8 cellular contexts compared by ENCODE assay signal in genomic region chr10:73414230-73414981, GRCh38.
DNase-seq lines count a peak whose midpoint lies in the region; ATAC-seq and TF ChIP-seq lines count a peak whose summit lies in the region.

No MANE protein-coding gene starts in this region.

- peak; percentile 14 for TF ChIP-seq CTCF in 22Rv1 (IDR thresholded peaks at IDR 0.05)

- peak overlapping the region; percentile 99 for H3K4me3 ChIP-seq in iPS-18c (ENCODE audit: insufficient read depth, low read depth, low read length)

- peaks cover 8% of the 10 kb centered on the region for H3K36me3 Mint-ChIP-seq in activated naive CD8-positive, alpha-beta T cell
- H3K36me3 Mint-ChIP-seq in stimulated activated naive B cell treated with anti-CD40 and anti-IgM and Interleukin-4, amounts not matched to agents 10 μg/mL and 1 μg/mL and 100 μg/mL, for 72 hours, result peaks cover 11 to 34% of the 10 kb centered on the region in 2 donors

- peak overlapping the region; percentile 90 for H3K4me3 Mint-ChIP-seq in activated naive CD8-positive, alpha-beta T cell
- H3K4me3 Mint-ChIP-seq in stimulated activated naive B cell treated with anti-CD40 and anti-IgM and Interleukin-4, amounts not matched to agents 10 μg/mL and 1 μg/mL and 100 μg/mL, for 72 hours, result peak overlapping the region; percentile 97 to 98

- peak; percentile 38 for ATAC-seq in GM19328 (IDR thresholded peaks at IDR 0.05; ENCODE audit: unreplicated experiment)
- ATAC-seq in HG03520 (IDR thresholded peaks at IDR 0.05; ENCODE audit: unreplicated experiment), result peak; percentile 25
- ATAC-seq in stimulated activated naive B cell treated with anti-CD40 and anti-IgM and Interleukin-4, amounts not matched to agents 10 μg/mL and 1 μg/mL and 100 μg/mL, for 72 hours (replicated peaks), result peak in 1 of 2 donors; percentile 42

- H3K27ac Mint-ChIP-seq in activated naive CD8-positive, alpha-beta T cell, result peak overlapping the region; percentile 81
- H3K27ac Mint-ChIP-seq in stimulated activated naive B cell treated with anti-CD40 and anti-IgM and Interleukin-4, amounts not matched to agents 10 μg/mL and 1 μg/mL and 100 μg/mL, for 72 hours, result peak overlapping the region; percentile 99

- H3K27ac ChIP-seq in 22Rv1, result peak overlapping the region; percentile 89

- no peak for DNase-seq in stimulated activated naive B cell treated with anti-CD40 and anti-IgM and Interleukin-4, amounts not matched to agents 10 μg/mL and 1 μg/mL and 100 μg/mL, for 72 hours
- DNase-seq in NCI-H1436 (lab: John Stamatoyannopoulos, UW), result no peak
- DNase-seq in glomerular visceral epithelial cell (ENCODE audit: extremely low spot score), result no peak

- no peaks in the 10 kb centered on the region for H3K9me3 Mint-ChIP-seq in activated naive CD8-positive, alpha-beta T cell (ENCODE audit: low read depth)
- H3K9me3 Mint-ChIP-seq in stimulated activated naive B cell treated with anti-CD40 and anti-IgM and Interleukin-4, amounts not matched to agents 10 μg/mL and 1 μg/mL and 100 μg/mL, for 72 hours, result no peaks in the 10 kb centered on the region

- H3K4me1 Mint-ChIP-seq in activated naive CD8-positive, alpha-beta T cell (ENCODE audit: low read depth), result peaks cover 43% of the 10 kb centered on the region
- peaks cover 19 to 50% of the 10 kb centered on the region in 2 donors for H3K4me1 Mint-ChIP-seq in stimulated activated naive B cell treated with anti-CD40 and anti-IgM and Interleukin-4, amounts not matched to agents 10 μg/mL and 1 μg/mL and 100 μg/mL, for 72 hours

- H3K27me3 Mint-ChIP-seq in activated naive CD8-positive, alpha-beta T cell, result no peaks in the 10 kb centered on the region
- H3K27me3 Mint-ChIP-seq in stimulated activated naive B cell treated with anti-CD40 and anti-IgM and Interleukin-4, amounts not matched to agents 10 μg/mL and 1 μg/mL and 100 μg/mL, for 72 hours, result no peaks in the 10 kb centered on the region

- H3K9me3 ChIP-seq in iPS-18c (ENCODE audit: control insufficient read depth, insufficient read depth, low read length), result no peaks in the 10 kb centered on the region
